In genomic region chr6:140079328-140079727, GRCh38 we compare ENCODE assay signal across 15 cellular contexts.
DNase-seq lines count a peak whose midpoint lies in the region; ATAC-seq and TF ChIP-seq lines count a peak whose summit lies in the region.
"Had no signal": no experiment of that assay in that cellular context is flagged by ENCODE, and none has a peak within 500 bp of the region (broad histone marks: within the 10 kb centered on the region; RNA-seq: fewer than 3 reads in every experiment).

No MANE protein-coding gene starts in this region.

- intact Hi-C loops in tibial artery (cut with DNase I; ENCODE audit: low total_unique reads): no loop called here

- ATAC-seq in HG02884 (IDR thresholded peaks at IDR 0.05; ENCODE audit: unreplicated experiment): no peak
- ATAC-seq: activated T-helper 17 cell treated with anti-CD3 and anti-CD28 coated beads, Interleukin-2, amount 50 U/mL, for 72 hours; CD8-positive, alpha-beta T cell had no signal

- peaks cover 11% of the 10 kb centered on the region for H3K27me3 Mint-ChIP-seq in activated naive CD8-positive, alpha-beta T cell treated with anti-CD3 and anti-CD28 coated beads for 36 hours

- no peak overlapping the region for H3K27ac Mint-ChIP-seq in activated naive CD8-positive, alpha-beta T cell treated with anti-CD3 and anti-CD28 coated beads for 36 hours
- H3K27ac Mint-ChIP-seq: activated CD4-positive, alpha-beta T cell treated with anti-CD3 and anti-CD28 coated beads, Interleukin-2, amount 10 ng/mL, durations not matched to agents 24 days and 14 days; activated T-helper 17 cell treated with anti-CD3 and anti-CD28 coated beads, Interleukin-2, amount 50 U/mL, for 72 hours; CD8-positive, alpha-beta T cell; memory B cell had no signal

- H3K27ac ChIP-seq in SJSA1 (0 out of 2 replicates have a peak overlapping the region, but pooled peaks have one; percentile 23), muscle layer of duodenum (ENCODE audit: low read length) (peak overlapping the region; percentile 20), tibial artery (peak overlapping the region; percentile 70 to 73)

- no peaks in the 10 kb centered on the region for H3K4me1 Mint-ChIP-seq in activated naive CD8-positive, alpha-beta T cell treated with anti-CD3 and anti-CD28 coated beads for 36 hours
- H3K4me1 Mint-ChIP-seq: activated CD4-positive, alpha-beta T cell treated with anti-CD3 and anti-CD28 coated beads, Interleukin-2, amount 10 ng/mL, durations not matched to agents 24 days and 14 days; activated T-helper 17 cell treated with anti-CD3 and anti-CD28 coated beads, Interleukin-2, amount 50 U/mL, for 72 hours; memory B cell had no signal

- DNase-seq in SJSA1 (ENCODE audit: low read depth in 1 of 2, low spot score in 2 of 2): no peak
- peak; percentile 23 for DNase-seq in fibroblast of peridontal ligament (ENCODE audit: extremely low read depth)
- no peak for DNase-seq in tibial artery
- DNase-seq in activated naive CD8-positive, alpha-beta T cell treated with anti-CD3 and anti-CD28 coated beads for 36 hours: no peak
- no peak for DNase-seq in H7
- no peak for DNase-seq in NCI-H1105 treated with DMSO at 0.1 percent for 48 hours (lab: John Stamatoyannopoulos, UW)
- DNase-seq: activated CD4-positive, alpha-beta T cell treated with anti-CD3 and anti-CD28 coated beads, Interleukin-2, amount 10 ng/mL, durations not matched to agents 24 days and 14 days; CD8-positive, alpha-beta T cell; NCI-H1092; stimulated activated CD8-positive, alpha-beta memory T cell treated with anti-CD3 and anti-CD28 coated beads, Interleukin-4, amount 100 ng/mL, for 48 hours had no signal

- H3K9me3 ChIP-seq in SJSA1 (replicated peaks): no peaks in the 10 kb centered on the region
- H3K9me3 ChIP-seq in muscle layer of duodenum (ENCODE audit: control insufficient read depth in 1 of 2, low read length in 2 of 2): no peaks in the 10 kb centered on the region
- no peaks in the 10 kb centered on the region for H3K9me3 ChIP-seq in tibial artery

- no peaks in the 10 kb centered on the region for H3K27me3 ChIP-seq in SJSA1 (replicated peaks)
- H3K27me3 ChIP-seq in muscle layer of duodenum (ENCODE audit: low read depth, low read length): no peaks in the 10 kb centered on the region
- H3K27me3 ChIP-seq in tibial artery: no peaks in the 10 kb centered on the region
- no peaks in the 10 kb centered on the region for H3K27me3 ChIP-seq in H7 (ENCODE audit: control insufficient read depth, insufficient read depth, low read length)

- H3K36me3 ChIP-seq in SJSA1: no peaks in the 10 kb centered on the region
- no peaks in the 10 kb centered on the region for H3K36me3 ChIP-seq in muscle layer of duodenum (ENCODE audit: control insufficient read depth in 1 of 2, insufficient read depth in 2 of 2, low read length in 2 of 2)
- no peaks in the 10 kb centered on the region for H3K36me3 ChIP-seq in tibial artery
- H3K36me3 ChIP-seq in H7 (replicated peaks; ENCODE audit: control insufficient read depth, insufficient read depth, low read length): no peaks in the 10 kb centered on the region

- no peak overlapping the region for H3K4me3 Mint-ChIP-seq in activated naive CD8-positive, alpha-beta T cell treated with anti-CD3 and anti-CD28 coated beads for 36 hours
- H3K4me3 Mint-ChIP-seq: activated CD4-positive, alpha-beta T cell treated with anti-CD3 and anti-CD28 coated beads, Interleukin-2, amount 10 ng/mL, durations not matched to agents 24 days and 14 days; activated T-helper 17 cell treated with anti-CD3 and anti-CD28 coated beads, Interleukin-2, amount 50 U/mL, for 72 hours; CD8-positive, alpha-beta T cell; memory B cell had no signal

- H3K4me3 ChIP-seq in SJSA1: no peak overlapping the region
- no peak overlapping the region for H3K4me3 ChIP-seq in muscle layer of duodenum (ENCODE audit: low read depth in 1 of 2, low read length in 2 of 2)
- H3K4me3 ChIP-seq in tibial artery: no peak overlapping the region
- no peak overlapping the region for H3K4me3 ChIP-seq in H7 (ENCODE audit: insufficient read depth, low read depth, low read length)
- H3K4me3 ChIP-seq: skin epidermis had no signal

- H3K36me3 Mint-ChIP-seq in activated naive CD8-positive, alpha-beta T cell treated with anti-CD3 and anti-CD28 coated beads for 36 hours: no peaks in the 10 kb centered on the region
- H3K36me3 Mint-ChIP-seq: CD8-positive, alpha-beta T cell; memory B cell had no signal

- TF ChIP-seq CTCF in tibial artery (IDR thresholded peaks at IDR 0.05): no peak

- H3K9me3 Mint-ChIP-seq in activated naive CD8-positive, alpha-beta T cell treated with anti-CD3 and anti-CD28 coated beads for 36 hours: no peaks in the 10 kb centered on the region
- H3K9me3 Mint-ChIP-seq: activated CD4-positive, alpha-beta T cell treated with anti-CD3 and anti-CD28 coated beads, Interleukin-2, amount 10 ng/mL, durations not matched to agents 24 days and 14 days; activated T-helper 17 cell treated with anti-CD3 and anti-CD28 coated beads, Interleukin-2, amount 50 U/mL, for 72 hours; CD8-positive, alpha-beta T cell; memory B cell had no signal

- H3K4me1 ChIP-seq in SJSA1 (replicated peaks) (peaks cover 16% of the 10 kb centered on the region), muscle layer of duodenum (ENCODE audit: control insufficient read depth in 1 of 2, insufficient read depth in 2 of 2, low read length in 2 of 2) (peaks cover 4 to 12% of the 10 kb centered on the region in 2 donors), tibial artery (peaks cover 0 to 64% (median 30%) of the 10 kb centered on the region in 4 donors)

Comparison
In these comparisons a context has a peak if more than half of its experiments do, and no peak if none do; other contexts are left out.
1. H3K27ac ChIP-seq: peak in every context shown above with its lines; median percentile 72 in tibial artery; 23 in SJSA1; 20 in muscle layer of duodenum.